Comparison of ENCODE assay signal across 26 cellular contexts in genomic region chr10:15363031-15363430, GRCh38. TPM values are rescaled to one million over a fixed set of nuclear protein-coding genes. Genes with fewer than 3 reads are reported as not detected.
DNase-seq lines count a peak whose midpoint lies in the region; ATAC-seq and TF ChIP-seq lines count a peak whose summit lies in the region.
"Had no signal": no experiment of that assay in that cellular context is flagged by ENCODE, and none has a peak within 500 bp of the region (broad histone marks: within the 10 kb centered on the region; RNA-seq: fewer than 3 reads in every experiment).

No MANE protein-coding gene starts in this region.

- H3K36me3 ChIP-seq in colonic mucosa (no peaks in the 10 kb centered on the region), uterus (no peaks in the 10 kb centered on the region)
- H3K36me3 ChIP-seq: right atrium auricular region, suprapubic skin had no signal

- no peak overlapping the region for H3K9ac ChIP-seq in colonic mucosa (ENCODE audit: low read depth in 2 of 2, low read length in 2 of 2)

- intact Hi-C loops in colonic mucosa (cut with DNase I) = no loop called here
- intact Hi-C loops in uterus (cut with DNase I; ENCODE audit: low total_unique reads) = no loop called here

- DNase-seq in AG08396 (ENCODE audit: low spot score) = peak; percentile 25
- DNase-seq in LHCN-M2 (ENCODE audit: low read depth) = peak; percentile 46
- peak; percentile 48 for DNase-seq in choroid plexus epithelial cell (ENCODE audit: low read depth)
- peak; percentile 66 for DNase-seq in kidney tubule cell (ENCODE audit: low spot score)
- no peak for DNase-seq in stimulated activated CD4-positive, alpha-beta T cell treated with anti-CD3 and anti-CD28 coated beads, Interleukin-4, amount 100 ng/mL, for 24 hours
- DNase-seq in colonic mucosa = no peak
- DNase-seq in uterus = no peak
- DNase-seq: activated B cell treated with CpG ODN at 0.5 μM for 24 hours; activated CD4-positive, alpha-beta memory T cell treated with anti-CD3 and anti-CD28 coated beads, Interleukin-2, amount 10 ng/mL, durations not matched to agents 7 days and 5 days; activated T-cell treated with anti-CD3 and anti-CD28 coated beads, Interleukin-2, amount 50 U/mL, for 24 hours; body of pancreas; CD4-positive, alpha-beta T cell; foreskin melanocyte; left ventricle myocardium superior; MG63; NCI-H1436; NCI-H2171; NCI-H69; occipital lobe; SIG-M5; T-helper 1 cell had no signal

- H3K4me3 ChIP-seq in choroid plexus epithelial cell (ENCODE audit: low read depth, low read length) (no peak overlapping the region), colonic mucosa (no peak overlapping the region), uterus (no peak overlapping the region)
- H3K4me3 ChIP-seq: body of pancreas, MG63, right atrium auricular region, suprapubic skin had no signal

- no peak for ATAC-seq in HG03571 (IDR thresholded peaks at IDR 0.05; ENCODE audit: unreplicated experiment)
- ATAC-seq: activated naive CD4-positive, alpha-beta T cell treated with anti-CD3 and anti-CD28 coated beads, Interleukin-2, amount 50 U/mL, for 72 hours; body of pancreas; left ventricle myocardium superior had no signal

- TF ChIP-seq CTCF in choroid plexus epithelial cell (conservative IDR thresholded peaks at IDR 0.05; ENCODE audit: low read depth, low read length) (no peak), colonic mucosa (IDR thresholded peaks at IDR 0.05) (no peak), uterus (IDR thresholded peaks at IDR 0.05) (no peak)

- H3K9me3 ChIP-seq in colonic mucosa (no peaks in the 10 kb centered on the region), uterus (no peaks in the 10 kb centered on the region)
- H3K9me3 ChIP-seq: body of pancreas, MG63, right atrium auricular region, suprapubic skin had no signal

- no peaks in the 10 kb centered on the region for H3K4me1 ChIP-seq in colonic mucosa
- no peaks in the 10 kb centered on the region for H3K4me1 ChIP-seq in uterus
- H3K4me1 ChIP-seq: right atrium auricular region, suprapubic skin had no signal

- no peak for TF ChIP-seq POLR2A in uterus (IDR thresholded peaks at IDR 0.05)

- no peak overlapping the region for H3K27ac ChIP-seq in colonic mucosa
- H3K27ac ChIP-seq in uterus = no peak overlapping the region
- H3K27ac ChIP-seq: body of pancreas, right atrium auricular region, suprapubic skin had no signal

- H3K27me3 ChIP-seq in colonic mucosa (no peaks in the 10 kb centered on the region), uterus (no peaks in the 10 kb centered on the region)
- H3K27me3 ChIP-seq: body of pancreas, MG63, right atrium auricular region, suprapubic skin had no signal

RNA-seq across cellular contexts. Expression of gene FAM171A1, which starts 8.1 kb away (rescaled TPM):
- total RNA-seq in LHCN-M2 (2014; rRNA removed) (18.7 and 21.4 TPM in 2 replicates), colonic mucosa (10 to 100 TPM; 50.9 to 65.8 TPM), uterus (10 to 100 TPM in 3 of 4 donors, 1 to 10 TPM in 1; 7.4 to 40.4 (median 21.6) TPM)
- polyA plus RNA-seq in LHCN-M2 (2012) = 22.6 TPM
- total RNA-seq: activated B cell treated with CpG ODN at 0.5 μM for 24 hours, OCI-LY7 had no signal

Comparison
In these comparisons a context has a peak if more than half of its experiments do, and no peak if none do; other contexts are left out.
1. DNase-seq: peak in AG08396 (single experiment), LHCN-M2 (single experiment), choroid plexus epithelial cell (single experiment) and kidney tubule cell (single experiment); none in stimulated activated CD4-positive, alpha-beta T cell treated with anti-CD3 and anti-CD28 coated beads, Interleukin-4, amount 100 ng/mL, for 24 hours (single experiment), colonic mucosa (single experiment) and uterus (0 of 2).